ENCODE assay signal across 1 cellular context in genomic region chr1:194339451-194339850, GRCh38.
TF ChIP-seq lines count a peak whose summit lies in the region.

No MANE protein-coding gene starts in this region.

TF ChIP-seq in SK-N-SH, 30 proteins besides CTCF, POLR2A, EP300 and RAD21 (continued from another document):
- no peak for TF ChIP-seq REST (IDR thresholded peaks at IDR 0.05; ENCODE audit: low read depth, low read length)
- no peak for TF ChIP-seq MXI1 (IDR thresholded peaks at IDR 0.05; ENCODE audit: low read depth, low read length)
